Comparison of ENCODE assay signal across 8 cellular contexts in the genomic region with DNA sequence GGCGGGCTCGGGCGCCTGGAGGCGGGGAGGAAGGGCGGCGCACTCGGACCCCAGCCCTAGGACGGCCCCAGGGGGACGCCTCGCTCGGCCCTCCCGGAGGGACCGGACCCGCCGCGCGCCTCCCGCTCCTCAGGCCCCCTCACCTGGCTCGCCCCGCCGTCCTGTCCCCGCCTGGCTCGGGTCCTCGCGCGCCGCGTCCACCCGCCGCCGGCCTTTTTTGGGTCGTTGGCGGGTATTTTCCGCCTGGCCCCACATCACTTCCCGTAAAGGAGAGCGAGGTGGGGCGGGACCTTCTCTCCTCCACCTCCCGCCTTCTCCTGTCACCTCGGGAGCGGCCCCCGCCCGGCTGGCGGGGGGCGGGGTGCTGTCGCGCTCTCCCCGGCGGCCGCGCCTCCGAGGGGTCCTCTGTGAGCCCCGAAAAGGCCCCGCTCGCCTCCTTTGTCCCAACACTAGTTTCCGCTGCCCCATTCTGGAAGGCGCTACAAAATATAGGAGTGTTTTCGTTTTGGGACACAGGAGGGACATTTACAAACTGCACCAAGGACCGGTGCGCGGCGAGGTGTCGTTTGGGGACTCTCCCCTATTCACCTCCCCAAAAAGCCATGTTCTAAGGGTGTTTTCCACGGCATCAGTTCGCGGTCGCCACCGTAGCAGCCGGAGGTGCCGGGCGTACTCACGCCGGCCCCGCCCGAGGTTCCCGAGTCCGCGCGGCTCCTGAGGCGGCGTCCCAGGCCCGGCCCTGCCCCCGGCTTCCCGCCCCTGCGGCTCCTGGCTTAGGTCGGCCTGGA. TPM values are rescaled to one million over a fixed set of nuclear protein-coding genes. Genes with fewer than 3 reads are reported as not detected.
DNase-seq lines count a peak whose midpoint lies in the region; ATAC-seq and TF ChIP-seq lines count a peak whose summit lies in the region.

A gene (minus strand): TSS at position 241 of the 788 bp plus-strand sequence. CDS start 54,879 bp downstream, outside the sequence.

- peaks cover 44% of the 10 kb centered on the region for H3K4me1 Mint-ChIP-seq in activated T-cell treated with anti-CD3 and anti-CD28 coated beads, Interleukin-2, amount 50 U/mL, for 24 hours (ENCODE audit: low read depth)
- peaks cover 44 to 46% of the 10 kb centered on the region in 2 donors for H3K4me1 Mint-ChIP-seq in natural killer cell treated with Interleukin-12 subunit alpha and Interleukin-12 subunit beta and Interleukin-15 and Interleukin-18, amount 100 ng/mL, for 72 hours (ENCODE audit: low read depth in 2 of 2)
- H3K4me1 Mint-ChIP-seq in stimulated activated naive CD8-positive, alpha-beta T cell treated with anti-CD3 and anti-CD28 coated beads, Interleukin-15, Interleukin-2, amounts not matched to agents 100 ng/mL and 50 ng/mL, for 24 hours (ENCODE audit: low read depth), result peaks cover 47% of the 10 kb centered on the region

- H4K20me1 ChIP-seq in PC-9 (ENCODE audit: insufficient read depth), result no peaks in the 10 kb centered on the region

- H3K4me3 ChIP-seq in PC-9, result peak within 1 kb of the TSS; percentile 94
- peak within 1 kb of the TSS; percentile 72 to 98 (median 83) for H3K4me3 ChIP-seq in esophagus muscularis mucosa

- H3K4me3 Mint-ChIP-seq in activated T-cell treated with anti-CD3 and anti-CD28 coated beads, Interleukin-2, amount 50 U/mL, for 24 hours, result peak within 1 kb of the TSS; percentile 96
- peak within 1 kb of the TSS; percentile 84 for H3K4me3 Mint-ChIP-seq in natural killer cell treated with Interleukin-12 subunit alpha and Interleukin-12 subunit beta and Interleukin-15 and Interleukin-18, amount 100 ng/mL, for 72 hours
- peak within 1 kb of the TSS; percentile 96 for H3K4me3 Mint-ChIP-seq in stimulated activated naive CD8-positive, alpha-beta T cell treated with anti-CD3 and anti-CD28 coated beads, Interleukin-15, Interleukin-2, amounts not matched to agents 100 ng/mL and 50 ng/mL, for 24 hours

- intact Hi-C loops in PC-9 (cut with micrococcal nuclease; ENCODE audit: unreplicated experiment) (loop anchor here (1.0 to 5.0 kb wide), 7 partner anchors 29 to 1327 kb away; a partner anchor contains a TSS), esophagus muscularis mucosa (cut with DNase I) (loop anchor here (1.0 kb wide), 1 partner anchor 72 kb away; no protein-coding TSS in a partner anchor)

- H3K36me3 Mint-ChIP-seq in activated T-cell treated with anti-CD3 and anti-CD28 coated beads, Interleukin-2, amount 50 U/mL, for 24 hours (ENCODE audit: low read depth), result peaks cover 46% of the 10 kb centered on the region
- H3K36me3 Mint-ChIP-seq in natural killer cell treated with Interleukin-12 subunit alpha and Interleukin-12 subunit beta and Interleukin-15 and Interleukin-18, amount 100 ng/mL, for 72 hours, result peaks cover 28% of the 10 kb centered on the region
- H3K36me3 Mint-ChIP-seq in stimulated activated naive CD8-positive, alpha-beta T cell treated with anti-CD3 and anti-CD28 coated beads, Interleukin-15, Interleukin-2, amounts not matched to agents 100 ng/mL and 50 ng/mL, for 24 hours (ENCODE audit: low read depth), result peaks cover 43% of the 10 kb centered on the region

- peak; percentile 46 for TF ChIP-seq EP300 in esophagus muscularis mucosa (IDR thresholded peaks at IDR 0.05)

- TF ChIP-seq POLR2A in esophagus muscularis mucosa (IDR thresholded peaks at IDR 0.05; ENCODE audit: low read depth), result peak; percentile 22

- peak within 1 kb of the TSS; percentile 99 for H3K27ac Mint-ChIP-seq in activated T-cell treated with anti-CD3 and anti-CD28 coated beads, Interleukin-2, amount 50 U/mL, for 24 hours
- peak within 1 kb of the TSS; percentile 97 to 99 for H3K27ac Mint-ChIP-seq in natural killer cell treated with Interleukin-12 subunit alpha and Interleukin-12 subunit beta and Interleukin-15 and Interleukin-18, amount 100 ng/mL, for 72 hours
- peak within 1 kb of the TSS; percentile 98 for H3K27ac Mint-ChIP-seq in stimulated activated naive CD8-positive, alpha-beta T cell treated with anti-CD3 and anti-CD28 coated beads, Interleukin-15, Interleukin-2, amounts not matched to agents 100 ng/mL and 50 ng/mL, for 24 hours

- TF ChIP-seq CTCF in PC-9 (conservative IDR thresholded peaks at IDR 0.05), result no peak
- no peak for TF ChIP-seq CTCF in esophagus muscularis mucosa (IDR thresholded peaks at IDR 0.05)

- H3K4me1 ChIP-seq in PC-9 (replicated peaks; ENCODE audit: insufficient read depth), result no peaks in the 10 kb centered on the region
- peaks cover 8 to 32% (median 22%) of the 10 kb centered on the region in 4 donors for H3K4me1 ChIP-seq in esophagus muscularis mucosa

- H3K36me3 ChIP-seq in PC-9 (ENCODE audit: low read depth) (no peaks in the 10 kb centered on the region), esophagus muscularis mucosa (peaks cover 0 to 3% (median 0%) of the 10 kb centered on the region in 4 donors)

- ATAC-seq in GM18909 (IDR thresholded peaks at IDR 0.05; ENCODE audit: poor library complexity, unreplicated experiment) (peak; percentile 68), HG03159 (IDR thresholded peaks at IDR 0.05; ENCODE audit: unreplicated experiment) (peak; percentile 70)
- ATAC-seq in natural killer cell treated with Interleukin-12 subunit alpha and Interleukin-12 subunit beta and Interleukin-15 and Interleukin-18, amount 100 ng/mL, for 72 hours, result peak; percentile 84 to 89

- H2AFZ ChIP-seq in PC-9, result peak within 1 kb of the TSS; percentile 94

- POLR2A ChIA-PET in PC-9 (lab: Charles Lee; ENCODE audit: unreplicated experiment), result no interaction called here

- H3K27ac ChIP-seq in PC-9 (peak within 1 kb of the TSS; percentile 31; the same call in 1 of the 2 replicates), esophagus muscularis mucosa (replicated peaks in 1 of 4) (peak within 1 kb of the TSS; percentile 88 to 98 (median 90))

- 1% methylated on average over 50 of the region's 85 CpGs for WGBS in esophagus muscularis mucosa

- no TSS peak for BruUV-seq in PC-9 (replicated peaks; lab: Mats Ljungman, UMichigan)

- H3K79me2 ChIP-seq in PC-9 (ENCODE audit: low read depth), result peaks cover 6% of the 10 kb centered on the region; the same call in 1 of the 2 replicates

- H3K27me3 Mint-ChIP-seq in activated T-cell treated with anti-CD3 and anti-CD28 coated beads, Interleukin-2, amount 50 U/mL, for 24 hours, result no peaks in the 10 kb centered on the region
- H3K27me3 Mint-ChIP-seq in natural killer cell treated with Interleukin-12 subunit alpha and Interleukin-12 subunit beta and Interleukin-15 and Interleukin-18, amount 100 ng/mL, for 72 hours, result no peaks in the 10 kb centered on the region
- no peaks in the 10 kb centered on the region for H3K27me3 Mint-ChIP-seq in stimulated activated naive CD8-positive, alpha-beta T cell treated with anti-CD3 and anti-CD28 coated beads, Interleukin-15, Interleukin-2, amounts not matched to agents 100 ng/mL and 50 ng/mL, for 24 hours

- H3F3A ChIP-seq in PC-9 (ENCODE audit: insufficient read depth, low read depth), result no peaks in the 10 kb centered on the region

- no peaks in the 10 kb centered on the region for H3K9me2 ChIP-seq in PC-9 (ENCODE audit: insufficient read depth)

- H3K9me3 ChIP-seq in PC-9 (ENCODE audit: insufficient read depth, low read depth) (no peaks in the 10 kb centered on the region), esophagus muscularis mucosa (no peaks in the 10 kb centered on the region)

- DNase-seq in AG20443 (ENCODE audit: low spot score), result peak; percentile 87
- peak; percentile 35 to 74 for DNase-seq in PC-9
- peak; percentile 88 for DNase-seq in activated T-cell treated with anti-CD3 and anti-CD28 coated beads, Interleukin-2, amount 50 U/mL, for 24 hours
- no peak for DNase-seq in esophagus muscularis mucosa (ENCODE audit: extremely low spot score)
- peak; percentile 91 for DNase-seq in natural killer cell treated with Interleukin-12 subunit alpha and Interleukin-12 subunit beta and Interleukin-15 and Interleukin-18, amount 100 ng/mL, for 72 hours (ENCODE audit: low spot score)

- CTCF ChIA-PET in PC-9 (lab: Charles Lee), result no interaction called here

- peak within 1 kb of the TSS; percentile 86 for H3K4me2 ChIP-seq in PC-9

- H3K9me3 Mint-ChIP-seq in activated T-cell treated with anti-CD3 and anti-CD28 coated beads, Interleukin-2, amount 50 U/mL, for 24 hours, result no peaks in the 10 kb centered on the region
- H3K9me3 Mint-ChIP-seq in natural killer cell treated with Interleukin-12 subunit alpha and Interleukin-12 subunit beta and Interleukin-15 and Interleukin-18, amount 100 ng/mL, for 72 hours, result no peaks in the 10 kb centered on the region
- H3K9me3 Mint-ChIP-seq in stimulated activated naive CD8-positive, alpha-beta T cell treated with anti-CD3 and anti-CD28 coated beads, Interleukin-15, Interleukin-2, amounts not matched to agents 100 ng/mL and 50 ng/mL, for 24 hours, result no peaks in the 10 kb centered on the region

- no peaks in the 10 kb centered on the region for H3K27me3 ChIP-seq in PC-9 (ENCODE audit: insufficient read depth, low read depth)
- no peaks in the 10 kb centered on the region for H3K27me3 ChIP-seq in esophagus muscularis mucosa

RNA-seq across cellular contexts. Expression of the gene that starts here (rescaled TPM):
- 11.3 and 12.3 TPM in 2 replicates for total RNA-seq in PC-9 (2021)
- 10 to 100 TPM; 15.8 to 22.0 (median 19.8) TPM for total RNA-seq in esophagus muscularis mucosa
- 100 to 1,000 TPM; 136 to 243 TPM for total RNA-seq in natural killer cell treated with Interleukin-12 subunit alpha and Interleukin-12 subunit beta and Interleukin-15 and Interleukin-18, amount 100 ng/mL, for 72 hours

Comparison
In these comparisons a context has a peak if more than half of its experiments do, and no peak if none do; other contexts are left out.
1. RNA of the gene that starts here (total RNA-seq): 136 to 243 TPM in natural killer cell treated with Interleukin-12 subunit alpha and Interleukin-12 subunit beta and Interleukin-15 and Interleukin-18, amount 100 ng/mL, for 72 hours; 15.8 to 22.0 TPM in esophagus muscularis mucosa and 11.3 to 12.3 TPM in PC-9; every median in the first group is over 4 times any median in the second.
2. Peak in every context shown above with its lines, with median percentiles within 50 percentile points of each other: ATAC-seq, H3K27ac Mint-ChIP-seq and H3K4me3 Mint-ChIP-seq.